ENCODE assay signal across 11 cellular contexts in the genomic region with DNA sequence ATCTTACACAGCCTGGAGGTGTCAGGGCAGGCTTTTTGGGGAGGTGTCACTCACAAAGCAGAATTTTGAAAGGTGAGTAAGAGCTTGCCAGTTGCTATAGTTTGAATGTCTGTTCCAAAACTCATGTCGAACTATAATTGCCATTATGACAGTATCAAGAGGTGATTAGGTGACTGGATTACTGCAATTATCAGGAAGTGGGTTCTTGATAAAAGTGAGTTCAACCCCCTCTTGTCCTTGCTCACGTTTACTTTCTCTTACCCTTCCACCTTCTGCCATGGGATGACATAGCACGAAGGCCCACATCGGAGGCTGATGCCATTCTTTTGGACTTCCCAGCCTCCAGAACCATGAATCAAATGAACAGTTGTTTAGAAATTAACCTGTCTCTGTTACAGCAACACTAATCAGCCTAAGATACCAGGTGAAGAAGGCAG. TPM values are rescaled to one million over a fixed set of nuclear protein-coding genes. Genes with fewer than 3 reads are reported as not detected.
A peak's percentile ranks its signal among the peaks of the same experiment; 100 is the strongest.
DNase-seq lines count a peak whose midpoint lies in the region; ATAC-seq, FAIRE-seq and TF ChIP-seq lines count a peak whose summit lies in the region.
"Had no signal": no experiment of that assay in that cellular context is flagged by ENCODE, and none has a peak within 500 bp of the region (broad histone marks: within the 10 kb centered on the region; RNA-seq: fewer than 3 reads in every experiment).

No MANE protein-coding gene starts in this region.

- 57% methylated on average over 4 of the region's 4 CpGs for WGBS in SK-N-SH (ENCODE audit: low lambda C conversion rate)
- 83% methylated on average over 4 of the region's 4 CpGs for WGBS in suprapubic skin

- H3K27me3 ChIP-seq in SK-N-SH (ENCODE audit: insufficient read depth) (no peaks in the 10 kb centered on the region), adipocyte (replicated peaks; ENCODE audit: control insufficient read depth, insufficient read depth, low read length) (no peaks in the 10 kb centered on the region), suprapubic skin (no peaks in the 10 kb centered on the region)

- no peak overlapping the region for H2AFZ ChIP-seq in SK-N-SH (ENCODE audit: low read depth)

- no peaks in the 10 kb centered on the region for H3K79me2 ChIP-seq in SK-N-SH (ENCODE audit: insufficient read depth)

- TF ChIP-seq CTCF in SK-N-SH (IDR thresholded peaks at IDR 0.05) (no peak), kidney (IDR thresholded peaks at IDR 0.05; ENCODE audit: borderline replicate concordance, extremely low read depth, insufficient read depth) (no peak), suprapubic skin (IDR thresholded peaks at IDR 0.05) (no peak)

- CTCF ChIA-PET in SK-N-SH (lab: Yijun Ruan, JAX) = interaction anchor here (1.3 kb wide), 1 partner anchor 90 kb away, joined by 3 read pairs; no protein-coding TSS in a partner anchor

- peaks cover 0 to 32% of the 10 kb centered on the region in 2 experiments; a peak in 2 of 4 replicates for H3K4me1 ChIP-seq in SK-N-SH (ENCODE audit: control insufficient read depth in 1 of 2, insufficient read depth in 2 of 2, low read depth in 1 of 2, low read length in 1 of 2)
- peaks cover 53% of the 10 kb centered on the region for H3K4me1 ChIP-seq in adipocyte (ENCODE audit: control insufficient read depth, insufficient read depth, low read length)
- H3K4me1 ChIP-seq in kidney (ENCODE audit: control insufficient read depth in 1 of 2, insufficient read depth in 1 of 2, low read depth in 1 of 2, low read length in 2 of 2) = peaks cover 0 to 23% of the 10 kb centered on the region in 2 donors
- H3K4me1 ChIP-seq in suprapubic skin = peaks cover 8% of the 10 kb centered on the region

- H3K9me2 ChIP-seq in SK-N-SH = no peaks in the 10 kb centered on the region

- intact Hi-C loops in kidney (cut with DNase I) = no loop called here

- TF ChIP-seq EP300 in SK-N-SH (IDR thresholded peaks at IDR 0.05; ENCODE audit: borderline replicate concordance in 1 of 2, low read depth in 1 of 2, low read length in 1 of 2) = no peak
- TF ChIP-seq EP300 in suprapubic skin (IDR thresholded peaks at IDR 0.05) = no peak

- DNase-seq in SK-N-SH = no peak
- peak; percentile 34 for DNase-seq in adipocyte (ENCODE audit: low read depth)
- DNase-seq in kidney = no peak
- no peak for DNase-seq in suprapubic skin (ENCODE audit: low spot score in 2 of 2)
- DNase-seq in iPS-NIHi7 (ENCODE audit: extremely low spot score) = no peak
- DNase-seq: naive B cell, NCI-H187 had no signal

- TF ChIP-seq POLR2A in suprapubic skin (IDR thresholded peaks at IDR 0.05) = no peak

- H3F3A ChIP-seq in SK-N-SH (replicated peaks; ENCODE audit: insufficient read depth) = peaks cover 38% of the 10 kb centered on the region

- POLR2A ChIA-PET in SK-N-SH (lab: Yijun Ruan, JAX) = no interaction called here

- H3K36me3 ChIP-seq in SK-N-SH (replicated peaks in 1 of 2; ENCODE audit: control insufficient read depth in 1 of 2, insufficient read depth in 2 of 2, low read length in 1 of 2) = no peaks in the 10 kb centered on the region
- no peaks in the 10 kb centered on the region for H3K36me3 ChIP-seq in adipocyte (ENCODE audit: control insufficient read depth, insufficient read depth, low read length, severe bottlenecking)
- no peaks in the 10 kb centered on the region for H3K36me3 ChIP-seq in kidney (ENCODE audit: control insufficient read depth in 1 of 2, insufficient read depth in 2 of 2, low read length in 2 of 2)
- H3K36me3 ChIP-seq in suprapubic skin = no peaks in the 10 kb centered on the region

- no peak for TF ChIP-seq RAD21 in SK-N-SH (IDR thresholded peaks at IDR 0.05; ENCODE audit: low read length)

- no peak for FAIRE-seq in kidney (lab: Jason Lieb, UNC)

- H3K4me2 ChIP-seq in SK-N-SH = peak overlapping the region; percentile 58

- H3K27ac ChIP-seq in SK-N-SH (ENCODE audit: low read depth in 2 of 2, low read length in 1 of 2) = peak overlapping the region in 1 of 2 experiments; percentile 98; a peak in 2 of 4 replicates
- H3K27ac ChIP-seq in kidney (ENCODE audit: low read depth in 2 of 2, low read length in 2 of 2) = peak overlapping the region; percentile 43 to 68
- H3K27ac ChIP-seq in suprapubic skin = peak overlapping the region; percentile 59

- peak overlapping the region; percentile 68; the same call in 1 of the 2 replicates for H3K9ac ChIP-seq in SK-N-SH
- H3K9ac ChIP-seq in adipocyte (ENCODE audit: low read length) = peak overlapping the region; percentile 70
- no peak overlapping the region for H3K9ac ChIP-seq in kidney (ENCODE audit: low read length in 2 of 2)

- H3K9me3 ChIP-seq in SK-N-SH = no peaks in the 10 kb centered on the region
- H3K9me3 ChIP-seq in adipocyte (ENCODE audit: control insufficient read depth, low read length) = no peaks in the 10 kb centered on the region
- H3K9me3 ChIP-seq in kidney (ENCODE audit: control insufficient read depth in 1 of 2, low read length in 2 of 2) = no peaks in the 10 kb centered on the region
- no peaks in the 10 kb centered on the region for H3K9me3 ChIP-seq in suprapubic skin

- H3K4me3 ChIP-seq in SK-N-SH (ENCODE audit: low read depth in 2 of 2, low read length in 1 of 2) (no peak overlapping the region), adipocyte (ENCODE audit: low read length) (peak overlapping the region; percentile 48), kidney (ENCODE audit: low read length in 2 of 2) (no peak overlapping the region), suprapubic skin (no peak overlapping the region)

- H4K20me1 ChIP-seq in SK-N-SH (ENCODE audit: insufficient read depth) = no peaks in the 10 kb centered on the region

- ATAC-seq in SK-N-SH treated with all-trans-retinoic acid at 6 μM for 48 hours = no peak
- ATAC-seq in GM18909 (IDR thresholded peaks at IDR 0.05; ENCODE audit: poor library complexity, unreplicated experiment) = no peak
- ATAC-seq in GM21825 (IDR thresholded peaks at IDR 0.05; ENCODE audit: unreplicated experiment) = no peak

TF ChIP-seq in SK-N-SH, 30 proteins besides CTCF, POLR2A, EP300 and RAD21 (continues in another document):
- TF ChIP-seq NFIC (IDR thresholded peaks at IDR 0.05; ENCODE audit: borderline replicate concordance) = no peak
- TF ChIP-seq FOXM1 (IDR thresholded peaks at IDR 0.05; ENCODE audit: low read depth) = no peak
- TF ChIP-seq, protein P1, sequence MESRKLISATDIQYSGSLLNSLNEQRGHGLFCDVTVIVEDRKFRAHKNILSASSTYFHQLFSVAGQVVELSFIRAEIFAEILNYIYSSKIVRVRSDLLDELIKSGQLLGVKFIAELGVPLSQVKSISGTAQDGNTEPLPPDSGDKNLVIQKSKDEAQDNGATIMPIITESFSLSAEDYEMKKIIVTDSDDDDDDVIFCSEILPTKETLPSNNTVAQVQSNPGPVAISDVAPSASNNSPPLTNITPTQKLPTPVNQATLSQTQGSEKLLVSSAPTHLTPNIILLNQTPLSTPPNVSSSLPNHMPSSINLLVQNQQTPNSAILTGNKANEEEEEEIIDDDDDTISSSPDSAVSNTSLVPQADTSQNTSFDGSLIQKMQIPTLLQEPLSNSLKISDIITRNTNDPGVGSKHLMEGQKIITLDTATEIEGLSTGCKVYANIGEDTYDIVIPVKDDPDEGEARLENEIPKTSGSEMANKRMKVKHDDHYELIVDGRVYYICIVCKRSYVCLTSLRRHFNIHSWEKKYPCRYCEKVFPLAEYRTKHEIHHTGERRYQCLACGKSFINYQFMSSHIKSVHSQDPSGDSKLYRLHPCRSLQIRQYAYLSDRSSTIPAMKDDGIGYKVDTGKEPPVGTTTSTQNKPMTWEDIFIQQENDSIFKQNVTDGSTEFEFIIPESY (IDR thresholded peaks at IDR 0.05; ENCODE audit: borderline replicate concordance, low read depth) = no peak
- TF ChIP-seq FOXJ3 (CRISPR knock-in tag; IDR thresholded peaks at IDR 0.05) = no peak

TF ChIP-seq in SK-N-SH treated with all-trans-retinoic acid at 6 μM for 48 hours, 23 proteins besides CTCF, POLR2A, EP300 and RAD21:
- TF ChIP-seq TOX (CRISPR knock-in tag; IDR thresholded peaks at IDR 0.05; ENCODE audit: borderline replicate concordance) (no peak), OSR1 (CRISPR knock-in tag; IDR thresholded peaks at IDR 0.05) (no peak), CSDC2 (CRISPR knock-in tag; IDR thresholded peaks at IDR 0.05) (no peak), PPARA (CRISPR knock-in tag; IDR thresholded peaks at IDR 0.05; ENCODE audit: borderline replicate concordance) (no peak), ZFP3 (CRISPR knock-in tag; IDR thresholded peaks at IDR 0.05) (no peak), GLIS3 (CRISPR knock-in tag; IDR thresholded peaks at IDR 0.05) (no peak), BACH2 (CRISPR knock-in tag; IDR thresholded peaks at IDR 0.05; ENCODE audit: borderline replicate concordance) (no peak), ISL1 (CRISPR knock-in tag; IDR thresholded peaks at IDR 0.05) (no peak), ARNTL (CRISPR knock-in tag; IDR thresholded peaks at IDR 0.05; ENCODE audit: borderline replicate concordance, low read depth) (no peak)
- TF ChIP-seq, protein P2, sequence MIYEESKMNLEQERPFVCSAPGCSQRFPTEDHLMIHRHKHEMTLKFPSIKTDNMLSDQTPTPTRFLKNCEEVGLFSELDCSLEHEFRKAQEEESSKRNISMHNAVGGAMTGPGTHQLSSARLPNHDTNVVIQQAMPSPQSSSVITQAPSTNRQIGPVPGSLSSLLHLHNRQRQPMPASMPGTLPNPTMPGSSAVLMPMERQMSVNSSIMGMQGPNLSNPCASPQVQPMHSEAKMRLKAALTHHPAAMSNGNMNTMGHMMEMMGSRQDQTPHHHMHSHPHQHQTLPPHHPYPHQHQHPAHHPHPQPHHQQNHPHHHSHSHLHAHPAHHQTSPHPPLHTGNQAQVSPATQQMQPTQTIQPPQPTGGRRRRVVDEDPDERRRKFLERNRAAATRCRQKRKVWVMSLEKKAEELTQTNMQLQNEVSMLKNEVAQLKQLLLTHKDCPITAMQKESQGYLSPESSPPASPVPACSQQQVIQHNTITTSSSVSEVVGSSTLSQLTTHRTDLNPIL (CRISPR knock-in tag; IDR thresholded peaks at IDR 0.05; ENCODE audit: low read depth) = no peak

RNA-seq across cellular contexts. Expression of a gene that starts 4.7 kb away (rescaled TPM):
- polyA plus RNA-seq in SK-N-SH (2012; rRNA removed) = 0.06 and 0.08 TPM in 2 replicates
- 0.05 and 0.08 TPM in 2 replicates for polyA plus RNA-seq in SK-N-SH (2012; cell fraction: cytosol; rRNA removed)
- polyA plus RNA-seq in SK-N-SH (2012; cell fraction: nucleus; rRNA removed) = 0.04 and 0.21 TPM in 2 replicates
- total RNA-seq in kidney = not detected
- 0.92 TPM for polyA plus RNA-seq in kidney (ENCODE audit: insufficient read depth, low read depth, low replicate concordance)
- not detected for total RNA-seq in suprapubic skin
- total RNA-seq: A172 had no signal

RNA-seq across cellular contexts. Expression of a gene that starts 12.2 kb away (rescaled TPM):
- polyA plus RNA-seq in SK-N-SH (2012; rRNA removed) = 9.7 and 11.8 TPM in 2 replicates
- polyA plus RNA-seq in SK-N-SH (2012; cell fraction: cytosol; rRNA removed) = 4.5 and 6.9 TPM in 2 replicates
- 19.9 and 39.1 TPM in 2 replicates for polyA plus RNA-seq in SK-N-SH (2012; cell fraction: nucleus; rRNA removed)
- total RNA-seq in kidney = 20.8 TPM
- 95.2 TPM for polyA plus RNA-seq in kidney (ENCODE audit: insufficient read depth, low read depth, low replicate concordance)
- 10 to 100 TPM; 10.8 to 25.4 (median 13.9) TPM for total RNA-seq in suprapubic skin

RNA-seq across cellular contexts. Expression of a gene that starts 52.5 kb away (rescaled TPM):
- polyA plus RNA-seq in SK-N-SH (2012; rRNA removed) (0.52 and 0.61 TPM in 2 replicates), kidney (ENCODE audit: insufficient read depth, low read depth, low replicate concordance) (0.13 TPM)
- polyA plus RNA-seq in SK-N-SH (2012; cell fraction: cytosol; rRNA removed) = 0.30 and 0.39 TPM in 2 replicates
- polyA plus RNA-seq in SK-N-SH (2012; cell fraction: nucleus; rRNA removed) = 1.2 and 1.5 TPM in 2 replicates
- total RNA-seq in kidney (4.2 TPM), suprapubic skin (1 to 10 TPM in 1 of 4 donors, under 1 TPM in 3; 0.38 to 1.1 (median 0.53) TPM)
- total RNA-seq: A172 had no signal

Comparison
In these comparisons a context has a peak if more than half of its experiments do, and no peak if none do; other contexts are left out.
1. H3K9ac ChIP-seq: peak in SK-N-SH (single experiment) and adipocyte (single experiment); none in kidney (0 of 2).